In genomic region chr5:109958082-109958481, GRCh38 we compare ENCODE assay signal across 23 cellular contexts.
DNase-seq lines count a peak whose midpoint lies in the region; ATAC-seq, FAIRE-seq and TF ChIP-seq lines count a peak whose summit lies in the region.
"Had no signal": no experiment of that assay in that cellular context is flagged by ENCODE, and none has a peak within 500 bp of the region (broad histone marks: within the 10 kb centered on the region; RNA-seq: fewer than 3 reads in every experiment).

No MANE protein-coding gene starts in this region.

- no peak overlapping the region for H2BK12ac ChIP-seq in H1 (ENCODE audit: low read depth, low read length)

- no peak overlapping the region for H3K14ac ChIP-seq in H1 (ENCODE audit: insufficient read length)

- no peak overlapping the region for H2BK120ac ChIP-seq in H1 (replicated peaks; ENCODE audit: low read depth, low read length)

- H2AFZ ChIP-seq in H1 (ENCODE audit: low read length) (no peak overlapping the region), smooth muscle cell (ENCODE audit: low read depth) (no peak overlapping the region)

- H3K27ac Mint-ChIP-seq in WTC11: no peak overlapping the region
- H3K27ac Mint-ChIP-seq: B cell; CD4-positive, alpha-beta T cell; CD8-positive, alpha-beta T cell had no signal

- FAIRE-seq in H1 (lab: Jason Lieb, UNC): no peak
- FAIRE-seq: A549, D721Med, G401.6, GM12891, GM19239 had no signal

- no peak overlapping the region for H3K23ac ChIP-seq in H1 (ENCODE audit: insufficient read length)

- no peak overlapping the region for H2BK15ac ChIP-seq in H1 (ENCODE audit: low read length)

- H3K9me3 Mint-ChIP-seq in WTC11: no peaks in the 10 kb centered on the region
- H3K9me3 Mint-ChIP-seq: CD4-positive, alpha-beta T cell; CD8-positive, alpha-beta T cell had no signal

- H3K9ac ChIP-seq in H1 (replicated peaks in 1 of 4; ENCODE audit: extremely low read depth in 1 of 4, low read depth in 3 of 4, low read length in 3 of 4) (no peak overlapping the region), smooth muscle cell (ENCODE audit: low read depth) (no peak overlapping the region)
- H3K9ac ChIP-seq: BLaER1 treated with 17β-estradiol and CSF1 and Interleukin-3, amounts not matched to agents 10 nM and 100 nM had no signal

- TF ChIP-seq EP300 in H1 (IDR thresholded peaks at IDR 0.05; ENCODE audit: borderline replicate concordance in 1 of 2, low read depth in 2 of 2, low read length in 2 of 2): no peak

- no peaks in the 10 kb centered on the region for H3K36me3 Mint-ChIP-seq in WTC11
- H3K36me3 Mint-ChIP-seq: CD8-positive, alpha-beta T cell had no signal

- no peaks in the 10 kb centered on the region for H3K4me1 ChIP-seq in H1 (replicated peaks in 1 of 4; ENCODE audit: control insufficient read depth in 3 of 4, insufficient read depth in 4 of 4, low read length in 3 of 4)
- peaks cover 12% of the 10 kb centered on the region for H3K4me1 ChIP-seq in smooth muscle cell (ENCODE audit: low read depth)
- H3K4me1 ChIP-seq: A549, Caco-2 had no signal

- no peaks in the 10 kb centered on the region for H3K4me1 Mint-ChIP-seq in WTC11
- H3K4me1 Mint-ChIP-seq: B cell had no signal

- DNase-seq in NCI-H82 (lab: John Stamatoyannopoulos, UW) (peak; percentile 59), NCI-H82 treated with DMSO at 0.1 percent for 48 hours (lab: John Stamatoyannopoulos, UW; ENCODE audit: unreplicated experiment) (no peak), WTC11 (ENCODE audit: low spot score) (no peak), H1 (ENCODE audit: low read depth in 1 of 2, low spot score in 2 of 2) (no peak), smooth muscle cell (lab: John Stamatoyannopoulos, UW; ENCODE audit: unreplicated experiment) (no peak), SW480 (ENCODE audit: low spot score) (no peak)
- DNase-seq: AML-193; Caco-2; Calu3; CD4-positive, alpha-beta T cell; CD8-positive, alpha-beta T cell; DMS79 treated with DMSO at 0.1 percent for 48 hours; GF-D8 had no signal

- H3F3A ChIP-seq in smooth muscle cell (ENCODE audit: low read depth): no peaks in the 10 kb centered on the region

- no peak overlapping the region for H3K4me3 Mint-ChIP-seq in WTC11
- H3K4me3 Mint-ChIP-seq: B cell; CD4-positive, alpha-beta T cell; CD8-positive, alpha-beta T cell had no signal

- H3K27me3 Mint-ChIP-seq in WTC11 (ENCODE audit: low read depth): no peaks in the 10 kb centered on the region
- H3K27me3 Mint-ChIP-seq: B cell; CD4-positive, alpha-beta T cell had no signal

- no peak overlapping the region for H4K5ac ChIP-seq in H1 (ENCODE audit: insufficient read length, low read depth, low read length)

- no peak overlapping the region for H2AK5ac ChIP-seq in H1 (ENCODE audit: low read depth, low read length)

- no peaks in the 10 kb centered on the region for H3K79me2 ChIP-seq in H1 (ENCODE audit: control insufficient read depth in 1 of 2, insufficient read depth in 2 of 2, low read length in 2 of 2)
- H3K79me2 ChIP-seq in smooth muscle cell (ENCODE audit: low read depth): no peaks in the 10 kb centered on the region

- H2BK20ac ChIP-seq in H1 (ENCODE audit: low read length): no peak overlapping the region

- TF ChIP-seq CTCF in WTC11 (IDR thresholded peaks at IDR 0.05) (no peak), H1 (IDR thresholded peaks at IDR 0.05; ENCODE audit: control extremely low read depth in 1 of 3, insufficient read depth in 1 of 3, low read depth in 1 of 3, low read length in 3 of 3) (no peak), smooth muscle cell (IDR thresholded peaks at IDR 0.05; ENCODE audit: borderline replicate concordance, insufficient read depth, poor library complexity, severe bottlenecking) (no peak)

- no peak overlapping the region for H2BK5ac ChIP-seq in H1 (ENCODE audit: low read depth, low read length)

- no peaks in the 10 kb centered on the region for H3K79me1 ChIP-seq in H1 (ENCODE audit: low read depth, low read length)

- WGBS in H1 (ENCODE audit: extremely low coverage in 1 of 2, insufficient coverage in 1 of 2, insufficient read length in 1 of 2, insufficient replicate concordance in 2 of 2, low coverage in 1 of 2, low lambda C conversion rate in 2 of 2, missing lambda C conversion rate in 1 of 2), 2 experiments: 84% methylated on average over 5 of the region's 5 CpGs; no CpG with 5 or more reads in 1 of the 2 experiments
- WGBS in smooth muscle cell (ENCODE audit: low lambda C conversion rate): 92% methylated on average over 5 of the region's 5 CpGs

- H4K20me1 ChIP-seq in H1 (replicated peaks in 1 of 2; ENCODE audit: control insufficient read depth in 1 of 2, insufficient read depth in 2 of 2, low read length in 2 of 2): no peaks in the 10 kb centered on the region
- no peaks in the 10 kb centered on the region for H4K20me1 ChIP-seq in smooth muscle cell (ENCODE audit: low read depth)
- H4K20me1 ChIP-seq: BLaER1 treated with 17β-estradiol and CSF1 and Interleukin-3, amounts not matched to agents 10 nM and 100 nM had no signal

- H3K4me2 ChIP-seq in H1 (ENCODE audit: insufficient read depth in 1 of 2, low read depth in 2 of 2, low read length in 2 of 2): no peak overlapping the region
- H3K4me2 ChIP-seq in smooth muscle cell: no peak overlapping the region
- H3K4me2 ChIP-seq: A549; BLaER1 treated with 17β-estradiol and CSF1 and Interleukin-3, amounts not matched to agents 10 nM and 100 nM had no signal

- H3K18ac ChIP-seq in H1 (ENCODE audit: extremely low read depth, low read length): no peak overlapping the region

- no peak for TF ChIP-seq POLR2A in H1 (IDR thresholded peaks at IDR 0.05; ENCODE audit: control extremely low read depth in 1 of 2, low read depth in 2 of 2, low read length in 2 of 2)

- no peaks in the 10 kb centered on the region for H3K9me3 ChIP-seq in H1 (ENCODE audit: insufficient read depth in 2 of 2, low read depth in 1 of 2, low read length in 1 of 2)
- H3K9me3 ChIP-seq in smooth muscle cell (replicated peaks; ENCODE audit: low read depth): no peaks in the 10 kb centered on the region
- H3K9me3 ChIP-seq: A549; BLaER1 treated with 17β-estradiol and CSF1 and Interleukin-3, amounts not matched to agents 10 nM and 100 nM; Caco-2 had no signal

- no peak for ATAC-seq in WTC11
- no peak for ATAC-seq in GM21576 (IDR thresholded peaks at IDR 0.05; ENCODE audit: unreplicated experiment)
- ATAC-seq: A549; CD8-positive, alpha-beta T cell had no signal

- H3K56ac ChIP-seq in H1 (replicated peaks; ENCODE audit: insufficient read length, low read depth, low read length): no peak overlapping the region

- H4K8ac ChIP-seq in H1 (ENCODE audit: extremely low read depth, insufficient read depth, low read length): no peak overlapping the region

- H3K4me3 ChIP-seq in H1 (ENCODE audit: extremely low read depth in 1 of 4, insufficient read depth in 2 of 4, low read depth in 3 of 4, low read length in 4 of 4): no peak overlapping the region
- no peak overlapping the region for H3K4me3 ChIP-seq in smooth muscle cell
- H3K4me3 ChIP-seq: A549; BLaER1 treated with 17β-estradiol and CSF1 and Interleukin-3, amounts not matched to agents 10 nM and 100 nM had no signal

- H3K27me3 ChIP-seq in H1 (replicated peaks in 1 of 4; ENCODE audit: control insufficient read depth in 3 of 4, extremely low read depth in 1 of 4, insufficient read depth in 3 of 4, low read length in 3 of 4): no peaks in the 10 kb centered on the region
- H3K27me3 ChIP-seq in smooth muscle cell (ENCODE audit: low read depth): peaks cover 23% of the 10 kb centered on the region
- H3K27me3 ChIP-seq: BLaER1 treated with 17β-estradiol and CSF1 and Interleukin-3, amounts not matched to agents 10 nM and 100 nM had no signal

- no peak overlapping the region for H3K4ac ChIP-seq in H1 (replicated peaks; ENCODE audit: insufficient read length, low read depth, low read length)

- POLR2A ChIA-PET in WTC11 (lab: Charles Lee): no interaction called here
- POLR2A ChIA-PET in H1 (lab: Charles Lee; ENCODE audit: partially characterized antibody): no interaction called here

- CTCF ChIA-PET in WTC11 (lab: Charles Lee) (no interaction called here), H1 (lab: Charles Lee; ENCODE audit: partially characterized antibody) (interaction anchor here (1.2 kb wide), 1 partner anchor 90 kb away, joined by 4 read pairs; no protein-coding TSS in a partner anchor)

- no peak overlapping the region for H4K91ac ChIP-seq in H1 (replicated peaks; ENCODE audit: insufficient read length, low read length)

- TF ChIP-seq RAD21 in H1 (IDR thresholded peaks at IDR 0.05 in 1 of 2, conservative IDR thresholded peaks at IDR 0.05 in 1 of 2; ENCODE audit: low read depth in 2 of 2, low read length in 2 of 2): no peak

- H3K27ac ChIP-seq in H1 (ENCODE audit: low read depth, low read length) (no peak overlapping the region), smooth muscle cell (ENCODE audit: low read depth) (no peak overlapping the region)
- H3K27ac ChIP-seq: 22Rv1; A549; BLaER1 treated with 17β-estradiol and CSF1 and Interleukin-3, amounts not matched to agents 10 nM and 100 nM; C4-2B had no signal

- no peaks in the 10 kb centered on the region for H3K36me3 ChIP-seq in H1 (ENCODE audit: control insufficient read depth in 2 of 4, insufficient read depth in 4 of 4, low read length in 3 of 4)
- H3K36me3 ChIP-seq in smooth muscle cell (ENCODE audit: low read depth): no peaks in the 10 kb centered on the region
- H3K36me3 ChIP-seq: BLaER1 treated with 17β-estradiol and CSF1 and Interleukin-3, amounts not matched to agents 10 nM and 100 nM had no signal

- no peaks in the 10 kb centered on the region for H3K23me2 ChIP-seq in H1 (ENCODE audit: low read depth, low read length)

TF ChIP-seq in WTC11, 78 proteins besides CTCF, POLR2A, EP300 and RAD21 (continues in another document):
- TF ChIP-seq GTF2I (CRISPR knock-in tag; conservative IDR thresholded peaks at IDR 0.05) (0 out of 2 replicates have a peak, but pooled peaks have one; percentile 61), ZNF416 (CRISPR knock-in tag; IDR thresholded peaks at IDR 0.05) (no peak), CDX4 (CRISPR knock-in tag; IDR thresholded peaks at IDR 0.05; ENCODE audit: borderline replicate concordance) (no peak), JUN (CRISPR knock-in tag; IDR thresholded peaks at IDR 0.05) (no peak)

TF ChIP-seq in H1, 55 proteins besides CTCF, POLR2A, EP300 and RAD21:
- TF ChIP-seq SRF (IDR thresholded peaks at IDR 0.05; ENCODE audit: low read depth, low read length) (no peak), POLR2AphosphoS5 (IDR thresholded peaks at IDR 0.05; ENCODE audit: low read depth, low read length) (no peak), KDM1A (IDR thresholded peaks at IDR 0.05; ENCODE audit: borderline replicate concordance, low read length) (0 out of 2 replicates have a peak, but pooled peaks have one; percentile 26), CHD2 (IDR thresholded peaks at IDR 0.05; ENCODE audit: low read length) (no peak)
